In the genomic region with DNA sequence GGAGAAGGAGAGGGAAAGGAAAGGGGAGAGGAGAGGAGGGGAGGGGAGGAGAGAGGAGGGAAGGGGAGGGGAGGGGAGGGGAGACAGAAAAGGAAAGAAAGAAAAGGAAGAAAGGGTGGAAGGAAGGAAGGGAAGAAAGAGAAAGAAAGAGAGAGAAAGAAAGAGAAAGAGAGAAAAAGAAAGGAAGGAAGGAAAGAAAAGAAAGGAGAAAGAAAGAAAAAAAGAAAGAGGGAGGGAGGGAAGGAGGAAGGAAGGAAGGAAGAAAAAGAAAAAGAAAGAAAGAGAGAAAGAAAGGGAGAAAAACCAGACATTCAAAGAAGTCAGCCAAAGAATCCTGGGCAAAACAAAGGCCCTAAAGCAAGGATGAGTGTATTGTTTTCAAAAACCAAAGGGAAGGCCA, we compare ENCODE assay signal across 7 cellular contexts.
"Had no signal": no experiment of that assay in that cellular context is flagged by ENCODE, and none has a peak within 500 bp of the region (broad histone marks: within the 10 kb centered on the region; RNA-seq: fewer than 3 reads in every experiment).

No MANE protein-coding gene starts in this region.

- H3K36me3 Mint-ChIP-seq: IgD-negative memory B cell had no signal

- FAIRE-seq: HepG2, HTR-8/SVneo had no signal

- ATAC-seq: HepG2 had no signal

- H3K27ac ChIP-seq: HL-60 had no signal

- H3K27me3 Mint-ChIP-seq: IgD-negative memory B cell had no signal

- H3K27ac Mint-ChIP-seq: IgD-negative memory B cell had no signal

- H3K4me3 Mint-ChIP-seq: IgD-negative memory B cell had no signal

- DNase-seq: IMR-90, KBM-7, KG1 had no signal

- H3K9me3 Mint-ChIP-seq: IgD-negative memory B cell had no signal

- H3K4me1 Mint-ChIP-seq: IgD-negative memory B cell had no signal
